In the genomic region with DNA sequence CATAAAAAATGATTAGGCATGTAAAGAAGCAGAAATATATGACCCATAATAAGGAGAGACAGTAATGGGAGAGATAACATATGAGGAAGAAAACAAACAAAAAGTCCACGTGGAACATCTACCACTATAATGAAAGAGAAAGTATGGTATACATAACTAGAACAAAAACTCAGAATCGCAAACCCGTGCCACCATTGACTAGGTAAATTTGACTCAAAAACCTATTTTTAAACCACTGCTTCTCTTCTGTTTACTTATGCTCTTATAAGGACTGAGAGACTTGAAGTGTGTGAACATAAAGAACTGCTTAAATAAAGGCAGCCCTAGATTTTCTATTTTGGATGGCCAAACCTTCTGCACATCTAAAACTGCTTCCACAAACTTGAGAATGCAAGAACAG, we compare ENCODE assay signal across 17 cellular contexts.
DNase-seq lines count a peak whose midpoint lies in the region; ATAC-seq and TF ChIP-seq lines count a peak whose summit lies in the region.
"Had no signal": no experiment of that assay in that cellular context is flagged by ENCODE, and none has a peak within 500 bp of the region (broad histone marks: within the 10 kb centered on the region; RNA-seq: fewer than 3 reads in every experiment).

No MANE protein-coding gene starts in this region.

- H2AFZ ChIP-seq in MM.1S (ENCODE audit: low read length), result peak overlapping the region; percentile 48

- intact Hi-C loops in left cardiac atrium (cut with DNase I) (no loop called here), right lobe of liver (cut with DNase I) (no loop called here)

- H3K9ac ChIP-seq in MM.1S (ENCODE audit: low read length), result no peak overlapping the region
- H3K9ac ChIP-seq: BLaER1 treated with 17β-estradiol and CSF1 and Interleukin-3, amounts not matched to agents 10 nM and 100 nM had no signal

- peak overlapping the region; percentile 59 for H3K4me2 ChIP-seq in MM.1S (ENCODE audit: low read depth, low read length)
- H3K4me2 ChIP-seq: BLaER1 treated with 17β-estradiol and CSF1 and Interleukin-3, amounts not matched to agents 10 nM and 100 nM had no signal

- TF ChIP-seq POLR2A in right lobe of liver (IDR thresholded peaks at IDR 0.05), result no peak

- H3K27ac ChIP-seq in MM.1S (ENCODE audit: low read length) (no peak overlapping the region), right lobe of liver (no peak overlapping the region)
- H3K27ac ChIP-seq: 22Rv1; BLaER1 treated with 17β-estradiol and CSF1 and Interleukin-3, amounts not matched to agents 10 nM and 100 nM had no signal

- 56% methylated on average over 3 of the region's 3 CpGs for WGBS in right lobe of liver (ENCODE audit: insufficient coverage, low coverage, low lambda C conversion rate, missing lambda C conversion rate)

- no peaks in the 10 kb centered on the region for H4K20me1 ChIP-seq in MM.1S (ENCODE audit: insufficient read depth, low read length)
- H4K20me1 ChIP-seq: BLaER1 treated with 17β-estradiol and CSF1 and Interleukin-3, amounts not matched to agents 10 nM and 100 nM had no signal

- H3K4me3 ChIP-seq in MM.1S (ENCODE audit: low read length), result peak overlapping the region; percentile 37
- H3K4me3 ChIP-seq in right lobe of liver, result no peak overlapping the region
- H3K4me3 ChIP-seq: BLaER1 treated with 17β-estradiol and CSF1 and Interleukin-3, amounts not matched to agents 10 nM and 100 nM had no signal

- H3K36me3 ChIP-seq in MM.1S (replicated peaks; ENCODE audit: insufficient read depth, low read length) (no peaks in the 10 kb centered on the region), right lobe of liver (no peaks in the 10 kb centered on the region)
- H3K36me3 ChIP-seq: BLaER1 treated with 17β-estradiol and CSF1 and Interleukin-3, amounts not matched to agents 10 nM and 100 nM had no signal

- DNase-seq in DMS53 (lab: John Stamatoyannopoulos, UW) (peak; percentile 52), MM.1S (peak; percentile 39), left cardiac atrium (no peak), AML-193 (lab: John Stamatoyannopoulos, UW) (no peak), right lobe of liver (no peak)
- DNase-seq: CD8-positive, alpha-beta memory T cell; DND-41; HCEC 1CT; NCI-H1092 treated with DMSO at 0.1 percent for 48 hours; NCI-H2081 treated with DMSO at 0.1 percent for 48 hours; NCI-H2227 treated with DMSO at 0.1 percent for 48 hours; NCI-H524 had no signal

- H3K4me1 ChIP-seq in MM.1S (ENCODE audit: low read length), result no peaks in the 10 kb centered on the region
- H3K4me1 ChIP-seq in right lobe of liver, result no peaks in the 10 kb centered on the region
- H3K4me1 ChIP-seq: BLaER1 treated with 17β-estradiol and CSF1 and Interleukin-3, amounts not matched to agents 10 nM and 100 nM had no signal

- H3F3A ChIP-seq in MM.1S (ENCODE audit: insufficient read depth, low read length), result no peaks in the 10 kb centered on the region

- TF ChIP-seq CTCF in MM.1S (IDR thresholded peaks at IDR 0.05; ENCODE audit: low read length), result no peak
- no peak for TF ChIP-seq CTCF in right lobe of liver (IDR thresholded peaks at IDR 0.05)

- ATAC-seq in GM19035 (IDR thresholded peaks at IDR 0.05; ENCODE audit: unreplicated experiment) (peak; percentile 64), HG02610 (IDR thresholded peaks at IDR 0.05; ENCODE audit: unreplicated experiment) (peak; percentile 87), GM21619 (IDR thresholded peaks at IDR 0.05; ENCODE audit: unreplicated experiment) (no peak), left cardiac atrium (no peak), right lobe of liver (no peak)

- H3K27me3 ChIP-seq in MM.1S (replicated peaks; ENCODE audit: insufficient read depth, low read length) (no peaks in the 10 kb centered on the region), right lobe of liver (no peaks in the 10 kb centered on the region)
- H3K27me3 ChIP-seq: BLaER1 treated with 17β-estradiol and CSF1 and Interleukin-3, amounts not matched to agents 10 nM and 100 nM had no signal

- H3K79me2 ChIP-seq in MM.1S (ENCODE audit: low read length), result no peaks in the 10 kb centered on the region

- H3K9me2 ChIP-seq in MM.1S (replicated peaks; ENCODE audit: insufficient read depth, low read length), result no peaks in the 10 kb centered on the region

- no peaks in the 10 kb centered on the region for H3K9me3 ChIP-seq in MM.1S (replicated peaks; ENCODE audit: insufficient read depth, low read length)
- no peaks in the 10 kb centered on the region for H3K9me3 ChIP-seq in right lobe of liver
- H3K9me3 ChIP-seq: BLaER1 treated with 17β-estradiol and CSF1 and Interleukin-3, amounts not matched to agents 10 nM and 100 nM had no signal

Comparison
In these comparisons a context has a peak if more than half of its experiments do, and no peak if none do; other contexts are left out.
1. DNase-seq: peak in DMS53 (single experiment) and MM.1S (single experiment); none in left cardiac atrium (single experiment), AML-193 (0 of 2) and right lobe of liver (0 of 3).
2. ATAC-seq: peak in GM19035 (single experiment) and HG02610 (single experiment); none in GM21619 (single experiment), left cardiac atrium (0 of 2) and right lobe of liver (0 of 4).